8 cellular contexts compared by ENCODE assay signal in genomic region chr6:130019796-130020105, GRCh38. TPM values are rescaled to one million over a fixed set of nuclear protein-coding genes. Genes with fewer than 3 reads are reported as not detected.
DNase-seq lines count a peak whose midpoint lies in the region; ATAC-seq and TF ChIP-seq lines count a peak whose summit lies in the region.

No MANE protein-coding gene starts in this region.

- peaks cover 15% of the 10 kb centered on the region for H3K36me3 Mint-ChIP-seq in T-helper 1 cell treated with Interleukin-12 subunit alpha and Interleukin-12 subunit beta and Interleukin-4 antibody, amounts not matched to agents 30 μg/mL and 1 μg/mL, for 36 hours (ENCODE audit: low read depth)
- peaks cover 29% of the 10 kb centered on the region for H3K36me3 Mint-ChIP-seq in activated CD8-positive, alpha-beta T cell treated with anti-CD3 and anti-CD28 coated beads, Interleukin-2, amount 10 ng/mL, durations not matched to agents 7 days and 5 days (ENCODE audit: low read depth)

- no peaks in the 10 kb centered on the region for H3K27me3 ChIP-seq in subcutaneous abdominal adipose tissue (ENCODE audit: control insufficient read depth in 5 of 5, insufficient read depth in 4 of 5, low read length in 5 of 5)

- TF ChIP-seq CTCF in GM10266 (IDR thresholded peaks at IDR 0.05; ENCODE audit: control insufficient read depth, insufficient read depth, low read depth, missing control alignments): no peak

- no peaks in the 10 kb centered on the region for H3K36me3 ChIP-seq in subcutaneous abdominal adipose tissue (ENCODE audit: control insufficient read depth in 5 of 5, insufficient read depth in 5 of 5, low read length in 5 of 5)

- no peaks in the 10 kb centered on the region for H3K9me3 Mint-ChIP-seq in T-helper 1 cell treated with Interleukin-12 subunit alpha and Interleukin-12 subunit beta and Interleukin-4 antibody, amounts not matched to agents 30 μg/mL and 1 μg/mL, for 36 hours
- H3K9me3 Mint-ChIP-seq in activated CD8-positive, alpha-beta T cell treated with anti-CD3 and anti-CD28 coated beads, Interleukin-2, amount 10 ng/mL, durations not matched to agents 7 days and 5 days (ENCODE audit: insufficient read depth): no peaks in the 10 kb centered on the region

- POLR2A ChIA-PET in activated CD8-positive, alpha-beta T cell treated with anti-CD3 and anti-CD28 coated beads, Interleukin-2, amount 10 ng/mL, durations not matched to agents 7 days and 5 days (lab: Charles Lee): interaction anchor here (0.7 to 1.2 kb wide), 2 partner anchors 113 to 350 kb away, joined by 4 to 5 read pairs; no protein-coding TSS in a partner anchor

- CTCF ChIA-PET in activated CD8-positive, alpha-beta T cell treated with anti-CD3 and anti-CD28 coated beads, Interleukin-2, amount 10 ng/mL, durations not matched to agents 7 days and 5 days (lab: Charles Lee): no interaction called here

- DNase-seq in T-helper 1 cell (no peak), KG1 (lab: John Stamatoyannopoulos, UW) (no peak), NCI-H2029 treated with DMSO at 0.1 percent for 48 hours (lab: John Stamatoyannopoulos, UW) (no peak), GM10266 (ENCODE audit: extremely low spot score) (no peak)
- no peak for DNase-seq in activated CD8-positive, alpha-beta T cell treated with anti-CD3 and anti-CD28 coated beads, Interleukin-2, amount 10 ng/mL, durations not matched to agents 7 days and 5 days

- no peaks in the 10 kb centered on the region for H3K9me3 ChIP-seq in iPS-18c (ENCODE audit: control insufficient read depth, insufficient read depth, low read length)
- no peaks in the 10 kb centered on the region for H3K9me3 ChIP-seq in subcutaneous abdominal adipose tissue (ENCODE audit: control insufficient read depth in 5 of 5, low read length in 5 of 5)

- peaks cover 0 to 10% (median 8%) of the 10 kb centered on the region in 5 donors for H3K4me1 ChIP-seq in subcutaneous abdominal adipose tissue (ENCODE audit: control insufficient read depth in 5 of 5, insufficient read depth in 5 of 5, low read length in 5 of 5)

- H3K4me3 Mint-ChIP-seq in T-helper 1 cell treated with Interleukin-12 subunit alpha and Interleukin-12 subunit beta and Interleukin-4 antibody, amounts not matched to agents 30 μg/mL and 1 μg/mL, for 36 hours: peak overlapping the region; percentile 85
- peak overlapping the region; percentile 86 for H3K4me3 Mint-ChIP-seq in activated CD8-positive, alpha-beta T cell treated with anti-CD3 and anti-CD28 coated beads, Interleukin-2, amount 10 ng/mL, durations not matched to agents 7 days and 5 days

- H3K4me3 ChIP-seq in iPS-18c (ENCODE audit: insufficient read depth, low read depth, low read length): peak overlapping the region; percentile 64
- H3K4me3 ChIP-seq in subcutaneous abdominal adipose tissue (ENCODE audit: low read depth in 1 of 5, low read length in 5 of 5): peak overlapping the region in 4 of 5 donors; percentile 80 to 92 (median 85)

- H3K9ac ChIP-seq in subcutaneous abdominal adipose tissue (ENCODE audit: low read length in 5 of 5): peak overlapping the region in 2 of 5 donors; percentile 72 to 73

- no peak overlapping the region for H3K27ac Mint-ChIP-seq in T-helper 1 cell treated with Interleukin-12 subunit alpha and Interleukin-12 subunit beta and Interleukin-4 antibody, amounts not matched to agents 30 μg/mL and 1 μg/mL, for 36 hours
- peak overlapping the region; percentile 93 for H3K27ac Mint-ChIP-seq in activated CD8-positive, alpha-beta T cell treated with anti-CD3 and anti-CD28 coated beads, Interleukin-2, amount 10 ng/mL, durations not matched to agents 7 days and 5 days

- H3K27ac ChIP-seq in subcutaneous abdominal adipose tissue (ENCODE audit: low read depth, low read length): no peak overlapping the region

- peaks cover 15% of the 10 kb centered on the region for H3K4me1 Mint-ChIP-seq in T-helper 1 cell treated with Interleukin-12 subunit alpha and Interleukin-12 subunit beta and Interleukin-4 antibody, amounts not matched to agents 30 μg/mL and 1 μg/mL, for 36 hours (ENCODE audit: low read depth)
- H3K4me1 Mint-ChIP-seq in activated CD8-positive, alpha-beta T cell treated with anti-CD3 and anti-CD28 coated beads, Interleukin-2, amount 10 ng/mL, durations not matched to agents 7 days and 5 days (ENCODE audit: low read depth): peaks cover 38% of the 10 kb centered on the region

- H3K27me3 Mint-ChIP-seq in T-helper 1 cell treated with Interleukin-12 subunit alpha and Interleukin-12 subunit beta and Interleukin-4 antibody, amounts not matched to agents 30 μg/mL and 1 μg/mL, for 36 hours (ENCODE audit: low read depth): peaks cover 28% of the 10 kb centered on the region
- no peaks in the 10 kb centered on the region for H3K27me3 Mint-ChIP-seq in activated CD8-positive, alpha-beta T cell treated with anti-CD3 and anti-CD28 coated beads, Interleukin-2, amount 10 ng/mL, durations not matched to agents 7 days and 5 days (ENCODE audit: low read depth)

- no peak for ATAC-seq in activated CD8-positive, alpha-beta T cell treated with anti-CD3 and anti-CD28 coated beads, Interleukin-2, amount 10 ng/mL, durations not matched to agents 7 days and 5 days

RNA-seq across cellular contexts. Expression of gene L3MBTL3, which starts 1.4 kb away (rescaled TPM):
- total RNA-seq in activated CD8-positive, alpha-beta T cell treated with anti-CD3 and anti-CD28 coated beads, Interleukin-2, amount 10 ng/mL, durations not matched to agents 7 days and 5 days: 10 to 100 TPM; 31.7 to 34.0 TPM
